In the genomic region with DNA sequence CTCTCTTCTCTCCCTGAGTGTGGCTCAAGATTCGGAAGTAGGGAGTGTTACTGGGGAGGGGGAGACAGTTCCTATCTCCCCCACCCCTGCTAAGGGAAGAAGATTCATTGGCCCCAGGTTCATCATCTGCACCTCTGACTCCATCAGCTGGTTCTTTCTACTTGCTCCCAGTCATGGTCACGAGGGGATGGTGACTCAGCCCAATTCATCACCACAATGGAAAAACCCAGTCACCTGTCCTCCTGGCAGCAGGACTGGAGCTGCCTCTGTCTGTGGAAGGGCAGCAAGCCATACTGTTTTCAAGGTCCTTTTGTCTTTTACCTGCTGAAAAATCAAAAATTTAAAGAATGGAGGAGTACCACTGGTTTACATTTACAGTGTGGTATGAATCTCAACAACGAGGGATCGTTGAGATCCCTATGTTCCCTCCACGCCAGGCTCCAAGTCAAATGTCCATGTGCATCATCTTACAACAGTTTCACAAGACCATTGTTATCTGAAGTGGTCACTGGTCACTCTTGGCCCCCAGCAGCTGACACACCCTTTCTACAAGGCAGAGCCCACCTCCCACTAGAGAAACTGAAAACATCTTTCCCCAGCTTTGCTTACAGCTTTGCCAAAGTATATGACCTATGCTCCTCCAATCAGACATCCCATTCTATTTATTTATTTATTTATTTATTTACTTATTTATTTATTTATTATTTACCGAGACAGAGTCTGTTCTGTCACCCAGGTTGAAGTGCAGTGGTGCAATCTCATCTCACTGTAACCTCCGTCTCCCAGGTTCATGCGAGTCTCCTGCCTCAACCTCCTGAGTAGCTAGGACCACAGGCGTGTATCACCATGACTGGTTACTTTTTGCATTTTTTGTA, we compare ENCODE assay signal across 9 cellular contexts. TPM values are rescaled to one million over a fixed set of nuclear protein-coding genes. Genes with fewer than 3 reads are reported as not detected.
DNase-seq lines count a peak whose midpoint lies in the region; ATAC-seq lines count a peak whose summit lies in the region.
"Had no signal": no experiment of that assay in that cellular context is flagged by ENCODE, and none has a peak within 500 bp of the region (broad histone marks: within the 10 kb centered on the region; RNA-seq: fewer than 3 reads in every experiment).

No MANE protein-coding gene starts in this region.

- H3K9me3 ChIP-seq in naive thymus-derived CD4-positive, alpha-beta T cell (ENCODE audit: control insufficient read depth in 2 of 3, low read length in 3 of 3), result no peaks in the 10 kb centered on the region

- POLR2A ChIA-PET in naive thymus-derived CD4-positive, alpha-beta T cell (lab: Charles Lee), result no interaction called here

- intact Hi-C loops in naive thymus-derived CD4-positive, alpha-beta T cell (cut with micrococcal nuclease), result loop anchor here in 1 of 2 donors (5.0 kb wide), 1 partner anchor 67 kb away; a partner anchor contains a TSS

- ATAC-seq in naive thymus-derived CD4-positive, alpha-beta T cell, result peak; percentile 26
- ATAC-seq in HG02981 (IDR thresholded peaks at IDR 0.05; ENCODE audit: unreplicated experiment) (no peak), HG03039 (IDR thresholded peaks at IDR 0.05; ENCODE audit: unreplicated experiment) (no peak)

- CTCF ChIA-PET in naive thymus-derived CD4-positive, alpha-beta T cell (lab: Charles Lee), result interaction anchor here (0.8 kb wide), 1 partner anchor 123 kb away, joined by 3 read pairs; no protein-coding TSS in a partner anchor

- no peaks in the 10 kb centered on the region for H3K27me3 ChIP-seq in naive thymus-derived CD4-positive, alpha-beta T cell (ENCODE audit: control insufficient read depth in 2 of 2, insufficient read depth in 2 of 2, low read length in 2 of 2)

- no peaks in the 10 kb centered on the region for H3K36me3 Mint-ChIP-seq in activated naive CD4-positive, alpha-beta T cell treated with anti-CD3 and anti-CD28 coated beads, Interleukin-2, amount 50 U/mL, for 24 hours
- H3K36me3 Mint-ChIP-seq in naive thymus-derived CD4-positive, alpha-beta T cell, result no peaks in the 10 kb centered on the region
- H3K36me3 Mint-ChIP-seq: brain had no signal

- H3K4me1 Mint-ChIP-seq in activated naive CD4-positive, alpha-beta T cell treated with anti-CD3 and anti-CD28 coated beads, Interleukin-2, amount 50 U/mL, for 24 hours, result peaks cover 10% of the 10 kb centered on the region
- peaks cover 0 to 8% (median under 1%) of the 10 kb centered on the region in 7 donors for H3K4me1 Mint-ChIP-seq in naive thymus-derived CD4-positive, alpha-beta T cell

- H3K27ac ChIP-seq in naive thymus-derived CD4-positive, alpha-beta T cell (ENCODE audit: low read depth, low read length), result no peak overlapping the region

- no peak overlapping the region for H3K4me3 ChIP-seq in naive thymus-derived CD4-positive, alpha-beta T cell (ENCODE audit: low read length)

- H3K4me3 Mint-ChIP-seq in activated naive CD4-positive, alpha-beta T cell treated with anti-CD3 and anti-CD28 coated beads, Interleukin-2, amount 50 U/mL, for 24 hours, result no peak overlapping the region
- peak overlapping the region in 1 of 10 donors; percentile 26 for H3K4me3 Mint-ChIP-seq in naive thymus-derived CD4-positive, alpha-beta T cell
- H3K4me3 Mint-ChIP-seq: brain had no signal

- no peaks in the 10 kb centered on the region for H3K4me1 ChIP-seq in naive thymus-derived CD4-positive, alpha-beta T cell (ENCODE audit: control insufficient read depth in 2 of 2, insufficient read depth in 2 of 2, low read length in 2 of 2)

- DNase-seq in COLO668 (lab: John Stamatoyannopoulos, UW; ENCODE audit: unreplicated experiment) (peak; percentile 8), HK-2 (ENCODE audit: unreplicated experiment) (peak; percentile 77), NCI-H524 (lab: John Stamatoyannopoulos, UW) (no peak), DMS114 treated with DMSO at 0.1 percent for 48 hours (lab: John Stamatoyannopoulos, UW; ENCODE audit: unreplicated experiment) (no peak)
- DNase-seq in naive thymus-derived CD4-positive, alpha-beta T cell, result peak in 1 of 9 donors; percentile 69

- H3K27ac Mint-ChIP-seq in activated naive CD4-positive, alpha-beta T cell treated with anti-CD3 and anti-CD28 coated beads, Interleukin-2, amount 50 U/mL, for 24 hours, result peak overlapping the region; percentile 85
- H3K27ac Mint-ChIP-seq in naive thymus-derived CD4-positive, alpha-beta T cell, result no peak overlapping the region

- H3K9me3 Mint-ChIP-seq in activated naive CD4-positive, alpha-beta T cell treated with anti-CD3 and anti-CD28 coated beads, Interleukin-2, amount 50 U/mL, for 24 hours, result no peaks in the 10 kb centered on the region
- H3K9me3 Mint-ChIP-seq in naive thymus-derived CD4-positive, alpha-beta T cell, result no peaks in the 10 kb centered on the region

- H3K27me3 Mint-ChIP-seq in activated naive CD4-positive, alpha-beta T cell treated with anti-CD3 and anti-CD28 coated beads, Interleukin-2, amount 50 U/mL, for 24 hours, result peaks cover 4% of the 10 kb centered on the region
- H3K27me3 Mint-ChIP-seq in naive thymus-derived CD4-positive, alpha-beta T cell, result peaks cover 20 to 41% (median 28%) of the 10 kb centered on the region in 5 donors

- H3K36me3 ChIP-seq in naive thymus-derived CD4-positive, alpha-beta T cell (ENCODE audit: control insufficient read depth in 2 of 3, insufficient read depth in 3 of 3, low read length in 3 of 3), result no peaks in the 10 kb centered on the region

RNA-seq across cellular contexts. Expression of a gene that starts 40.4 kb away (rescaled TPM):
- total RNA-seq in naive thymus-derived CD4-positive, alpha-beta T cell, result 1 to 10 TPM; 1.1 to 5.3 (median 2.7) TPM
- polyA plus RNA-seq in naive thymus-derived CD4-positive, alpha-beta T cell, result 1 to 10 TPM in 1 of 2 donors, under 1 TPM in 1; 0.63 to 1.5 TPM

RNA-seq across cellular contexts. Expression of a gene that starts 55.7 kb away (rescaled TPM):
- 10 to 100 TPM; 20.7 to 41.3 (median 39.0) TPM for total RNA-seq in naive thymus-derived CD4-positive, alpha-beta T cell
- 10 to 100 TPM in 1 of 2 donors, 1 to 10 TPM in 1; 9.8 to 13.3 TPM for polyA plus RNA-seq in naive thymus-derived CD4-positive, alpha-beta T cell

Comparison
In these comparisons a context has a peak if more than half of its experiments do, and no peak if none do; other contexts are left out.
1. DNase-seq: peak in COLO668 (single experiment) and HK-2 (single experiment); none in NCI-H524 (0 of 2) and DMS114 treated with DMSO at 0.1 percent for 48 hours (single experiment).